8 cellular contexts compared by ENCODE assay signal in the genomic region with DNA sequence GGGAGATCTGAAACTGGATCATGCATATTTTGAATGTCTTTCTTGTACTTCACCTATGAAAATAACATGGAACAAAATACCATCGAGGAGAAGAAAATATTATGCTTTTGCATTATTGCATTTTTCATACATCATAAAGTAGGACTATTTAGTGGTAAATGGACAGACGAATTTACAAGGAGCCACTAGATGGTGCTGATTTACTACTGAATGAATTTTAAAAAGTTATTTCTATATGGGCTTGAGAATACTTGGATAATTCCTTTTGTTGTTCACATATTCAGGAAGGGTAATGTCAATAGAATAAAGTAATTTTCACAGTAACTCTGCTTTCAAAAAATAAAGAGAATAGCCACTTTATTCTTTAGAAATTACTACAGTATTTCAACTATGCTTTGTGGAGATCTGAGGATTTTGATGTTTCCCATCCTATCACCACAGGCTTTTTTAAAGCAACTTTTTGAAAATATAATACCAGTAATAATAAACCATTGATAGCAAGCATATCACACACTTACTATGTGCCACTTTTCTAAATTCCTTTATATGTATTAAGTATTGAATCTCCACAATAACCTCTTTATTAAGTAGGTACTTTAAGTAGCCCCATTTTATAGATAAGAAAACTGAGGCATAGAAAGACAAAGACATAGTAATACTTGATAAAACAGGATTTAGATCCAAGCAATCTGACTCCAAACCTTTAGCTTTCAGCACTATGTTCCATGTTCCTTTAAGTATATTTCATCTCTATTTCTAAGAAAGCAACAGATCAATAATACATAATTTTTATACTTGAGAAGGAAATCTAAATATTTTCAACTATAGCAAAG. TPM values are rescaled to one million over a fixed set of nuclear protein-coding genes. Genes with fewer than 3 reads are reported as not detected.
DNase-seq lines count a peak whose midpoint lies in the region; ATAC-seq, FAIRE-seq and TF ChIP-seq lines count a peak whose summit lies in the region.

No MANE protein-coding gene starts in this region.

- H3K4me2 ChIP-seq in endothelial cell of umbilical vein (ENCODE audit: insufficient read depth, low read length) = no peak overlapping the region

- BruUV-seq in endothelial cell of umbilical vein (replicated peaks; lab: Mats Ljungman, UMichigan) = no TSS peak

- no peaks in the 10 kb centered on the region for H3K36me3 Mint-ChIP-seq in activated naive CD8-positive, alpha-beta T cell treated with anti-CD3 and anti-CD28 coated beads, Interleukin-2, amount 50 U/mL, for 24 hours (ENCODE audit: low read depth)

- H3K4me3 ChIP-seq in cardiac muscle cell = no peak overlapping the region
- H3K4me3 ChIP-seq in endothelial cell of umbilical vein (replicated peaks in 1 of 3; ENCODE audit: insufficient read depth in 1 of 3, low read depth in 1 of 3, low read length in 3 of 3) = no peak overlapping the region

- H4K20me1 ChIP-seq in endothelial cell of umbilical vein (replicated peaks; ENCODE audit: control insufficient read depth, extremely low read depth, insufficient read depth, low read length) = no peaks in the 10 kb centered on the region

- TF ChIP-seq CTCF in cardiac muscle cell (IDR thresholded peaks at IDR 0.05; ENCODE audit: low read depth, low read length) (peak; percentile 53), endothelial cell of umbilical vein (IDR thresholded peaks at IDR 0.05; ENCODE audit: extremely low read depth in 1 of 2, insufficient read depth in 1 of 2, low read depth in 1 of 2, low read length in 2 of 2) (peak; percentile 21 to 36)

- H3K27ac Mint-ChIP-seq in activated naive CD8-positive, alpha-beta T cell treated with anti-CD3 and anti-CD28 coated beads, Interleukin-2, amount 50 U/mL, for 24 hours = no peak overlapping the region

- POLR2A ChIA-PET in endothelial cell of umbilical vein (lab: Charles Lee) = no interaction called here

- dilution Hi-C loops in endothelial cell of umbilical vein (cut with MboI; ENCODE audit: extremely low pct_ligation_motif_present, low sequenced_read_pairs) = no loop called here

- H3K27ac ChIP-seq in cardiac muscle cell (peak overlapping the region; percentile 53), endothelial cell of umbilical vein (ENCODE audit: insufficient read depth, low read depth, low read length) (no peak overlapping the region)

- H3K79me2 ChIP-seq in endothelial cell of umbilical vein (ENCODE audit: control insufficient read depth, insufficient read depth, low read length) = no peaks in the 10 kb centered on the region

- H3K9me3 Mint-ChIP-seq in activated naive CD8-positive, alpha-beta T cell treated with anti-CD3 and anti-CD28 coated beads, Interleukin-2, amount 50 U/mL, for 24 hours = no peaks in the 10 kb centered on the region

- no peak overlapping the region for H2AFZ ChIP-seq in endothelial cell of umbilical vein (ENCODE audit: low read depth, low read length)

- peaks cover 21% of the 10 kb centered on the region for H3K4me1 ChIP-seq in cardiac muscle cell (ENCODE audit: low read depth)
- no peaks in the 10 kb centered on the region for H3K4me1 ChIP-seq in endothelial cell of umbilical vein (ENCODE audit: control insufficient read depth, extremely low read depth, insufficient read depth, low read length)

- H3K4me3 Mint-ChIP-seq in activated naive CD8-positive, alpha-beta T cell treated with anti-CD3 and anti-CD28 coated beads, Interleukin-2, amount 50 U/mL, for 24 hours = no peak overlapping the region

- FAIRE-seq in endothelial cell of umbilical vein (lab: Jason Lieb, UNC) = no peak

- intact Hi-C loops in cardiac septum (cut with DNase I) = no loop called here
- intact Hi-C loops in endothelial cell of umbilical vein (cut with micrococcal nuclease) = loop anchor here (1.0 to 5.0 kb wide), 5 partner anchors 162 to 1041 kb away; partner anchors contain the start of gene PLXDC2

- no peaks in the 10 kb centered on the region for H3K27me3 Mint-ChIP-seq in activated naive CD8-positive, alpha-beta T cell treated with anti-CD3 and anti-CD28 coated beads, Interleukin-2, amount 50 U/mL, for 24 hours

- CTCF ChIA-PET in endothelial cell of umbilical vein (lab: Charles Lee) = interaction anchor here (1.3 to 1.8 kb wide), 2 partner anchors 220 to 411 kb away, joined by 6 to 7 read pairs; no protein-coding TSS in a partner anchor

- H3K9me1 ChIP-seq in endothelial cell of umbilical vein (replicated peaks; ENCODE audit: control insufficient read depth, extremely low read depth, insufficient read depth, low read length) = no peaks in the 10 kb centered on the region

- H3K36me3 ChIP-seq in cardiac muscle cell = peaks cover 71% of the 10 kb centered on the region
- no peaks in the 10 kb centered on the region for H3K36me3 ChIP-seq in endothelial cell of umbilical vein (ENCODE audit: control insufficient read depth in 2 of 2, extremely low read depth in 1 of 2, insufficient read depth in 2 of 2, low read length in 2 of 2)

- H3K9ac ChIP-seq in endothelial cell of umbilical vein (replicated peaks; ENCODE audit: extremely low read depth, insufficient read depth, low read length) = no peak overlapping the region

- peak in 1 of 2 donors; percentile 67 for DNase-seq in cardiac muscle cell (ENCODE audit: low read depth in 1 of 2, low spot score in 1 of 2)
- DNase-seq in cardiac septum (ENCODE audit: low spot score) = no peak
- peak; percentile 10 for DNase-seq in NCI-H526 treated with DMSO at 0.1 percent for 48 hours (lab: John Stamatoyannopoulos, UW)
- DNase-seq in endothelial cell of umbilical vein (ENCODE audit: low read depth, low spot score) = peak; percentile 49
- peak; percentile 2 for DNase-seq in pulmonary artery endothelial cell (ENCODE audit: low read depth, low spot score)
- DNase-seq in activated CD8-positive, alpha-beta memory T cell treated with anti-CD3 and anti-CD28 coated beads, Interleukin-2, amount 50 U/mL, for 48 hours = no peak
- DNase-seq in activated naive CD8-positive, alpha-beta T cell treated with anti-CD3 and anti-CD28 coated beads, Interleukin-2, amount 50 U/mL, for 24 hours = no peak
- no peak for DNase-seq in epidermal melanocyte (ENCODE audit: insufficient read length, low spot score)

- no peak for ATAC-seq in activated naive CD8-positive, alpha-beta T cell treated with anti-CD3 and anti-CD28 coated beads, Interleukin-2, amount 50 U/mL, for 24 hours

- H3K27me3 ChIP-seq in cardiac muscle cell (no peaks in the 10 kb centered on the region), endothelial cell of umbilical vein (ENCODE audit: control insufficient read depth in 2 of 2, insufficient read depth in 2 of 2, low read length in 2 of 2) (no peaks in the 10 kb centered on the region)

- H3K4me1 Mint-ChIP-seq in activated naive CD8-positive, alpha-beta T cell treated with anti-CD3 and anti-CD28 coated beads, Interleukin-2, amount 50 U/mL, for 24 hours = no peaks in the 10 kb centered on the region

- H3K9me3 ChIP-seq in cardiac muscle cell (ENCODE audit: low read depth) = no peaks in the 10 kb centered on the region
- no peaks in the 10 kb centered on the region for H3K9me3 ChIP-seq in endothelial cell of umbilical vein (replicated peaks; ENCODE audit: control insufficient read depth, insufficient read depth, low read length)

- TF ChIP-seq POLR2A in endothelial cell of umbilical vein (IDR thresholded peaks at IDR 0.05; ENCODE audit: low read depth, low read length) = no peak

TF ChIP-seq in endothelial cell of umbilical vein, 7 proteins besides CTCF, POLR2A, EP300 and RAD21:
- no peak for TF ChIP-seq GATA2 (IDR thresholded peaks at IDR 0.05; ENCODE audit: insufficient read depth, insufficient read length, low read depth, low read length)
- TF ChIP-seq MYC (IDR thresholded peaks at IDR 0.05; ENCODE audit: low read depth, low read length) = no peak
- no peak for TF ChIP-seq JUN (IDR thresholded peaks at IDR 0.05; ENCODE audit: borderline replicate concordance, insufficient read depth, insufficient read length, low read depth)
- no peak for TF ChIP-seq EZH2 (IDR thresholded peaks at IDR 0.05; ENCODE audit: borderline replicate concordance, low read depth, low read length, severe bottlenecking)
- TF ChIP-seq FOS (IDR thresholded peaks at IDR 0.05; ENCODE audit: borderline replicate concordance, insufficient read depth, low read length) = no peak
- no peak for TF ChIP-seq POLR2AphosphoS5 (IDR thresholded peaks at IDR 0.05; ENCODE audit: insufficient read depth, low read depth, low read length)
- TF ChIP-seq MAX (IDR thresholded peaks at IDR 0.05; ENCODE audit: insufficient read depth, insufficient read length) = no peak

RNA-seq across cellular contexts. Expression of gene NEBL, which starts 38.6 kb away (rescaled TPM):
- total RNA-seq in cardiac muscle cell (270 and 489 TPM in 2 replicates), cardiac septum (597 TPM), endothelial cell of umbilical vein (0.66 and 0.83 TPM in 2 replicates), pulmonary artery endothelial cell (0.71 and 1.4 TPM in 2 replicates)
- polyA plus RNA-seq in cardiac muscle cell (247 and 317 TPM in 2 replicates), endothelial cell of umbilical vein (0.17 and 4.3 TPM in 2 replicates)
- polyA plus RNA-seq in endothelial cell of umbilical vein (2011; cell fraction: cytosol; rRNA removed) = 0.17 and 0.30 TPM in 2 replicates
- polyA plus RNA-seq in endothelial cell of umbilical vein (2011; cell fraction: nucleus; rRNA removed) = 0.85 and 1.8 TPM in 2 replicates
- 0.46 and 1.1 TPM in 2 replicates for polyA plus RNA-seq in endothelial cell of umbilical vein (2012)
- polyA minus RNA-seq in endothelial cell of umbilical vein = 0.57 and 1.7 TPM in 2 replicates
- not detected for polyA minus RNA-seq in endothelial cell of umbilical vein (2011; cell fraction: cytosol; rRNA and poly(A)+ RNA removed)
- 0.63 and 1.0 TPM in 2 replicates for polyA minus RNA-seq in endothelial cell of umbilical vein (2011; cell fraction: nucleus; rRNA and poly(A)+ RNA removed)

Comparison
In these comparisons a context has a peak if more than half of its experiments do, and no peak if none do; other contexts are left out.
1. DNase-seq: peak in NCI-H526 treated with DMSO at 0.1 percent for 48 hours (single experiment), endothelial cell of umbilical vein (single experiment) and pulmonary artery endothelial cell (single experiment); none in cardiac septum (single experiment), activated CD8-positive, alpha-beta memory T cell treated with anti-CD3 and anti-CD28 coated beads, Interleukin-2, amount 50 U/mL, for 48 hours (single experiment), activated naive CD8-positive, alpha-beta T cell treated with anti-CD3 and anti-CD28 coated beads, Interleukin-2, amount 50 U/mL, for 24 hours (single experiment) and epidermal melanocyte (single experiment).
2. RNA of gene NEBL, which starts 38.6 kb away (total RNA-seq): 597 TPM in cardiac septum (single experiment) and 270 to 489 TPM in cardiac muscle cell; 0.71 to 1.4 TPM in pulmonary artery endothelial cell and 0.66 to 0.83 TPM in endothelial cell of umbilical vein; every median in the first group is over 100 times any median in the second.